In genomic region chr17:66564992-66565465, GRCh38 we compare ENCODE assay signal across 13 cellular contexts.
DNase-seq lines count a peak whose midpoint lies in the region; ATAC-seq, FAIRE-seq and TF ChIP-seq lines count a peak whose summit lies in the region.
"Had no signal": no experiment of that assay in that cellular context is flagged by ENCODE, and none has a peak within 500 bp of the region (broad histone marks: within the 10 kb centered on the region; RNA-seq: fewer than 3 reads in every experiment).

No MANE protein-coding gene starts in this region.

- no peaks in the 10 kb centered on the region for H3K27me3 ChIP-seq in CD8-positive, alpha-beta T cell (ENCODE audit: insufficient read depth, low read length)
- H3K27me3 ChIP-seq in astrocyte (ENCODE audit: insufficient read depth, low read length), result no peaks in the 10 kb centered on the region
- H3K27me3 ChIP-seq in left ventricle myocardium inferior (ENCODE audit: low read depth), result no peaks in the 10 kb centered on the region
- H3K27me3 ChIP-seq in breast epithelium, result no peaks in the 10 kb centered on the region
- H3K27me3 ChIP-seq: testis had no signal

- no peak overlapping the region for H3K9ac ChIP-seq in astrocyte (ENCODE audit: low read length)

- no peak for ATAC-seq in CD8-positive, alpha-beta T cell
- ATAC-seq in GM18870 (IDR thresholded peaks at IDR 0.05; ENCODE audit: unreplicated experiment), result no peak

- POLR2A ChIA-PET in CD8-positive, alpha-beta T cell (lab: Charles Lee), result no interaction called here

- no peak for DNase-seq in CD8-positive, alpha-beta T cell
- DNase-seq in HTR-8/SVneo (ENCODE audit: insufficient read length, low spot score) (no peak), astrocyte (ENCODE audit: low read depth) (peak; percentile 73), iris pigment epithelial cell (ENCODE audit: low read depth) (peak; percentile 78), left ventricle myocardium inferior (no peak), breast epithelium (ENCODE audit: low spot score in 2 of 2) (no peak)
- no peak for DNase-seq in stimulated activated CD4-positive, alpha-beta T cell treated with anti-CD3 and anti-CD28 coated beads, Interleukin-4, amount 100 ng/mL, for 1 hour
- DNase-seq: hypothalamus, NCI-H1694 treated with DMSO at 0.1 percent for 48 hours, SW 1271, testis had no signal

- peak overlapping the region; percentile 28 for H3K4me2 ChIP-seq in astrocyte (ENCODE audit: low read length)

- H4K20me1 ChIP-seq in astrocyte (ENCODE audit: insufficient read depth, low read length), result no peaks in the 10 kb centered on the region

- H3K27ac Mint-ChIP-seq in CD8-positive, alpha-beta T cell, result peak overlapping the region; percentile 55
- H3K27ac Mint-ChIP-seq in astrocyte (ENCODE audit: unreplicated experiment), result no peak overlapping the region

- no peaks in the 10 kb centered on the region for H3K4me1 ChIP-seq in CD8-positive, alpha-beta T cell (ENCODE audit: insufficient read depth, low read length)
- H3K4me1 ChIP-seq in astrocyte (ENCODE audit: insufficient read depth, low read length) (peaks cover 16% of the 10 kb centered on the region), left ventricle myocardium inferior (no peaks in the 10 kb centered on the region), breast epithelium (no peaks in the 10 kb centered on the region)
- H3K4me1 ChIP-seq: testis had no signal

- H3K4me1 Mint-ChIP-seq in CD8-positive, alpha-beta T cell (ENCODE audit: low read depth), result peaks cover 39% of the 10 kb centered on the region
- peaks cover 12% of the 10 kb centered on the region for H3K4me1 Mint-ChIP-seq in astrocyte (ENCODE audit: low read depth, unreplicated experiment)

- no peaks in the 10 kb centered on the region for H3K79me2 ChIP-seq in astrocyte (ENCODE audit: insufficient read depth, low read length)

- no peak overlapping the region for H3K4me3 ChIP-seq in CD8-positive, alpha-beta T cell (ENCODE audit: low read depth, low read length)
- H3K4me3 ChIP-seq in astrocyte (ENCODE audit: insufficient read depth, low read depth, low read length) (no peak overlapping the region), left ventricle myocardium inferior (no peak overlapping the region), breast epithelium (no peak overlapping the region)
- H3K4me3 ChIP-seq: testis had no signal

- no peak for TF ChIP-seq CTCF in CD8-positive, alpha-beta T cell (IDR thresholded peaks at IDR 0.05)
- no peak for TF ChIP-seq CTCF in astrocyte (IDR thresholded peaks at IDR 0.05; ENCODE audit: insufficient read depth, low read depth, low read length)
- TF ChIP-seq CTCF in left ventricle myocardium inferior (IDR thresholded peaks at IDR 0.05; ENCODE audit: borderline replicate concordance), result no peak
- no peak for TF ChIP-seq CTCF in breast epithelium (IDR thresholded peaks at IDR 0.05)

- H3K4me3 Mint-ChIP-seq in CD8-positive, alpha-beta T cell, result no peak overlapping the region
- no peak overlapping the region for H3K4me3 Mint-ChIP-seq in astrocyte (ENCODE audit: unreplicated experiment)

- no peaks in the 10 kb centered on the region for H3K9me3 Mint-ChIP-seq in CD8-positive, alpha-beta T cell
- peaks cover 4% of the 10 kb centered on the region for H3K9me3 Mint-ChIP-seq in astrocyte (ENCODE audit: unreplicated experiment)
- H3K9me3 Mint-ChIP-seq: activated naive CD4-positive, alpha-beta T cell treated with anti-CD3 and anti-CD28 coated beads, Interleukin-2, amount 50 U/mL, for 72 hours had no signal

- no peaks in the 10 kb centered on the region for H3K36me3 ChIP-seq in CD8-positive, alpha-beta T cell (ENCODE audit: insufficient read depth, low read length)
- H3K36me3 ChIP-seq in astrocyte (ENCODE audit: insufficient read depth, low read length), result no peaks in the 10 kb centered on the region
- H3K36me3 ChIP-seq in left ventricle myocardium inferior, result no peaks in the 10 kb centered on the region
- H3K36me3 ChIP-seq in breast epithelium, result no peaks in the 10 kb centered on the region

- H3K27me3 Mint-ChIP-seq in CD8-positive, alpha-beta T cell (ENCODE audit: low read depth), result no peaks in the 10 kb centered on the region
- H3K27me3 Mint-ChIP-seq in astrocyte (ENCODE audit: low read depth, unreplicated experiment), result no peaks in the 10 kb centered on the region

- no peaks in the 10 kb centered on the region for H3K9me3 ChIP-seq in CD8-positive, alpha-beta T cell (ENCODE audit: low read length)
- H3K9me3 ChIP-seq in astrocyte (ENCODE audit: insufficient read depth, low read depth, low read length), result no peaks in the 10 kb centered on the region
- peaks cover 8% of the 10 kb centered on the region for H3K9me3 ChIP-seq in left ventricle myocardium inferior (replicated peaks)
- H3K9me3 ChIP-seq in breast epithelium, result peaks cover 0 to 5% of the 10 kb centered on the region in 2 donors
- H3K9me3 ChIP-seq: testis had no signal

- no peak overlapping the region for H2AFZ ChIP-seq in astrocyte (ENCODE audit: low read depth, low read length)

- no peak for TF ChIP-seq POLR2A in breast epithelium (IDR thresholded peaks at IDR 0.05)

- intact Hi-C loops in CD8-positive, alpha-beta T cell (cut with DNase I, micrococcal nuclease), result loop anchor here (5.0 to 10.0 kb wide), 2 partner anchors 107 to 340 kb away; no protein-coding TSS in a partner anchor
- intact Hi-C loops in left ventricle myocardium inferior (cut with micrococcal nuclease) (loop anchor here (10.0 kb wide), 1 partner anchor 310 kb away; no protein-coding TSS in a partner anchor), breast epithelium (cut with DNase I; ENCODE audit: low total_unique reads) (no loop called here)

- FAIRE-seq in HTR-8/SVneo (lab: Jason Lieb, UNC) (peak; percentile 20), astrocyte (lab: Jason Lieb, UNC) (no peak)

- H3K36me3 Mint-ChIP-seq in CD8-positive, alpha-beta T cell, result peaks cover 15% of the 10 kb centered on the region
- peaks cover 5% of the 10 kb centered on the region for H3K36me3 Mint-ChIP-seq in astrocyte (ENCODE audit: low read depth, unreplicated experiment)

- H3K27ac ChIP-seq in CD8-positive, alpha-beta T cell (ENCODE audit: low read depth, low read length), result no peak overlapping the region
- H3K27ac ChIP-seq in astrocyte (ENCODE audit: low read depth, low read length) (no peak overlapping the region), left ventricle myocardium inferior (replicated peaks) (no peak overlapping the region), breast epithelium (no peak overlapping the region)
- H3K27ac ChIP-seq: testis had no signal

- CTCF ChIA-PET in CD8-positive, alpha-beta T cell (lab: Charles Lee), result interaction anchor here (0.9 to 2.8 kb wide), 2 partner anchors 309 to 365 kb away, joined by 3 to 35 read pairs; no protein-coding TSS in a partner anchor

Comparison
In these comparisons a context has a peak if more than half of its experiments do, and no peak if none do; other contexts are left out.
1. DNase-seq: peak in astrocyte (single experiment) and iris pigment epithelial cell (single experiment); none in CD8-positive, alpha-beta T cell (0 of 7), HTR-8/SVneo (single experiment), stimulated activated CD4-positive, alpha-beta T cell treated with anti-CD3 and anti-CD28 coated beads, Interleukin-4, amount 100 ng/mL, for 1 hour (single experiment), left ventricle myocardium inferior (single experiment) and breast epithelium (0 of 2).